Comparison of ENCODE assay signal across 9 cellular contexts in genomic region chr18:63301458-63301857, GRCh38. TPM values are rescaled to one million over a fixed set of nuclear protein-coding genes. Genes with fewer than 3 reads are reported as not detected.
A peak's percentile ranks its signal among the peaks of the same experiment; 100 is the strongest.
DNase-seq lines count a peak whose midpoint lies in the region; ATAC-seq and TF ChIP-seq lines count a peak whose summit lies in the region.
"Had no signal": no experiment of that assay in that cellular context is flagged by ENCODE, and none has a peak within 500 bp of the region (broad histone marks: within the 10 kb centered on the region; RNA-seq: fewer than 3 reads in every experiment).

No MANE protein-coding gene starts in this region.

- H3K36me3 Mint-ChIP-seq in activated naive CD4-positive, alpha-beta T cell treated with anti-CD3 and anti-CD28 coated beads, Interleukin-2, amount 10 ng/mL, durations not matched to agents 7 days and 5 days, result peaks cover 79% of the 10 kb centered on the region
- peaks cover 85% of the 10 kb centered on the region for H3K36me3 Mint-ChIP-seq in activated CD8-positive, alpha-beta T cell treated with anti-CD3 and anti-CD28 coated beads, Interleukin-2, amount 10 ng/mL, durations not matched to agents 7 days and 5 days (ENCODE audit: low read depth)

- peak overlapping the region; percentile 42 for H3K27ac Mint-ChIP-seq in activated naive CD4-positive, alpha-beta T cell treated with anti-CD3 and anti-CD28 coated beads, Interleukin-2, amount 10 ng/mL, durations not matched to agents 7 days and 5 days
- peak overlapping the region; percentile 78 for H3K27ac Mint-ChIP-seq in activated CD8-positive, alpha-beta T cell treated with anti-CD3 and anti-CD28 coated beads, Interleukin-2, amount 10 ng/mL, durations not matched to agents 7 days and 5 days

- H3K4me3 ChIP-seq in left lung, result no peak overlapping the region
- no peak overlapping the region for H3K4me3 ChIP-seq in thyroid gland (replicated peaks in 1 of 3)

- POLR2A ChIA-PET in activated CD8-positive, alpha-beta T cell treated with anti-CD3 and anti-CD28 coated beads, Interleukin-2, amount 10 ng/mL, durations not matched to agents 7 days and 5 days (lab: Charles Lee), result interaction anchor here (0.9 to 4.2 kb wide), 5 partner anchors 9 to 140 kb away, joined by 3 to 21 read pairs (median 5); no protein-coding TSS in a partner anchor

- H3K36me3 ChIP-seq in left lung (no peaks in the 10 kb centered on the region), thyroid gland (no peaks in the 10 kb centered on the region)

- no peak for ATAC-seq in activated CD8-positive, alpha-beta T cell treated with anti-CD3 and anti-CD28 coated beads, Interleukin-2, amount 10 ng/mL, durations not matched to agents 7 days and 5 days
- peak; percentile 41 for ATAC-seq in left lung
- ATAC-seq in GM19324 (IDR thresholded peaks at IDR 0.05; ENCODE audit: low FRiP score, unreplicated experiment), result no peak
- no peak for ATAC-seq in GM21526 (IDR thresholded peaks at IDR 0.05; ENCODE audit: low FRiP score, unreplicated experiment)

- H3K4me1 Mint-ChIP-seq in activated naive CD4-positive, alpha-beta T cell treated with anti-CD3 and anti-CD28 coated beads, Interleukin-2, amount 10 ng/mL, durations not matched to agents 7 days and 5 days, result peaks cover 88% of the 10 kb centered on the region
- peaks cover 88% of the 10 kb centered on the region for H3K4me1 Mint-ChIP-seq in activated CD8-positive, alpha-beta T cell treated with anti-CD3 and anti-CD28 coated beads, Interleukin-2, amount 10 ng/mL, durations not matched to agents 7 days and 5 days (ENCODE audit: low read depth)

- intact Hi-C loops in left lung (cut with DNase I), result no loop called here
- intact Hi-C loops in thyroid gland (cut with DNase I), result no loop called here

- 66 to 75% methylated on average over 9 of the region's 9 CpGs for WGBS in thyroid gland, 2 donors

- DNase-seq in activated naive CD4-positive, alpha-beta T cell treated with anti-CD3 and anti-CD28 coated beads, Interleukin-2, amount 10 ng/mL, durations not matched to agents 7 days and 5 days, result no peak
- no peak for DNase-seq in activated naive CD4-positive, alpha-beta T cell treated with Interleukin-2 at 50 U/mL for 16 hours
- DNase-seq in activated CD8-positive, alpha-beta T cell treated with anti-CD3 and anti-CD28 coated beads, Interleukin-2, amount 10 ng/mL, durations not matched to agents 7 days and 5 days, result no peak
- DNase-seq in left lung (no peak), thyroid gland (peak in 1 of 2 donors; percentile 22), SW 1271 (lab: John Stamatoyannopoulos, UW) (no peak)
- DNase-seq: NCI-H446 treated with DMSO at 0.1 percent for 48 hours had no signal

- no peak overlapping the region for H3K4me3 Mint-ChIP-seq in activated naive CD4-positive, alpha-beta T cell treated with anti-CD3 and anti-CD28 coated beads, Interleukin-2, amount 10 ng/mL, durations not matched to agents 7 days and 5 days
- H3K4me3 Mint-ChIP-seq in activated CD8-positive, alpha-beta T cell treated with anti-CD3 and anti-CD28 coated beads, Interleukin-2, amount 10 ng/mL, durations not matched to agents 7 days and 5 days, result peak overlapping the region; percentile 55

- no peaks in the 10 kb centered on the region for H3K27me3 Mint-ChIP-seq in activated naive CD4-positive, alpha-beta T cell treated with anti-CD3 and anti-CD28 coated beads, Interleukin-2, amount 10 ng/mL, durations not matched to agents 7 days and 5 days
- no peaks in the 10 kb centered on the region for H3K27me3 Mint-ChIP-seq in activated CD8-positive, alpha-beta T cell treated with anti-CD3 and anti-CD28 coated beads, Interleukin-2, amount 10 ng/mL, durations not matched to agents 7 days and 5 days (ENCODE audit: low read depth)

- no peak overlapping the region for H3K27ac ChIP-seq in left lung
- H3K27ac ChIP-seq in thyroid gland, result peak overlapping the region; percentile 70 to 81 (median 79)

- H3K9me3 ChIP-seq in left lung, result no peaks in the 10 kb centered on the region
- H3K9me3 ChIP-seq in thyroid gland, result no peaks in the 10 kb centered on the region

- H3K27me3 ChIP-seq in left lung (no peaks in the 10 kb centered on the region), thyroid gland (no peaks in the 10 kb centered on the region)

- TF ChIP-seq POLR2A in thyroid gland (IDR thresholded peaks at IDR 0.05), result no peak

- H3K4me1 ChIP-seq in left lung (peaks cover 0 to 19% of the 10 kb centered on the region in 2 donors), thyroid gland (peaks cover 60 to 83% of the 10 kb centered on the region in 2 donors)

- CTCF ChIA-PET in activated naive CD4-positive, alpha-beta T cell treated with anti-CD3 and anti-CD28 coated beads, Interleukin-2, amount 10 ng/mL, durations not matched to agents 7 days and 5 days (lab: Charles Lee), result interaction anchor here (1.2 to 1.7 kb wide), 3 partner anchors 11 to 181 kb away, joined by 5 to 9 read pairs (median 5); no protein-coding TSS in a partner anchor
- CTCF ChIA-PET in activated CD8-positive, alpha-beta T cell treated with anti-CD3 and anti-CD28 coated beads, Interleukin-2, amount 10 ng/mL, durations not matched to agents 7 days and 5 days (lab: Charles Lee), result interaction anchor here (0.6 to 8.7 kb wide), 6 partner anchors 13 to 147 kb away, joined by 3 to 84 read pairs (median 4); partner anchors contain the start of gene BCL2

- TF ChIP-seq CTCF in left lung (IDR thresholded peaks at IDR 0.05) (no peak), thyroid gland (IDR thresholded peaks at IDR 0.05) (no peak)

- H3K9me3 Mint-ChIP-seq in activated naive CD4-positive, alpha-beta T cell treated with anti-CD3 and anti-CD28 coated beads, Interleukin-2, amount 10 ng/mL, durations not matched to agents 7 days and 5 days, result no peaks in the 10 kb centered on the region
- H3K9me3 Mint-ChIP-seq in activated CD8-positive, alpha-beta T cell treated with anti-CD3 and anti-CD28 coated beads, Interleukin-2, amount 10 ng/mL, durations not matched to agents 7 days and 5 days (ENCODE audit: insufficient read depth), result no peaks in the 10 kb centered on the region

RNA-seq across cellular contexts. Expression of gene BCL2, which starts 18.1 kb away (rescaled TPM):
- 100 to 1,000 TPM; 140 TPM for total RNA-seq in activated CD8-positive, alpha-beta T cell treated with anti-CD3 and anti-CD28 coated beads, Interleukin-2, amount 10 ng/mL, durations not matched to agents 7 days and 5 days
- total RNA-seq in left lung (1 to 10 TPM; 6.3 to 8.7 TPM), thyroid gland (100 to 1,000 TPM; 108 to 163 (median 115) TPM)

Comparison
In these comparisons a context has a peak if more than half of its experiments do, and no peak if none do; other contexts are left out.
1. H3K27ac ChIP-seq: peak in thyroid gland (3 of 3); none in left lung (0 of 2).
2. RNA of gene BCL2, which starts 18.1 kb away (total RNA-seq): 140 TPM in activated CD8-positive, alpha-beta T cell treated with anti-CD3 and anti-CD28 coated beads, Interleukin-2, amount 10 ng/mL, durations not matched to agents 7 days and 5 days and 108 to 163 TPM in thyroid gland; 6.3 to 8.7 TPM in left lung; every median in the first group is over 10 times any median in the second.